28 cellular contexts compared by ENCODE assay signal in the genomic region with DNA sequence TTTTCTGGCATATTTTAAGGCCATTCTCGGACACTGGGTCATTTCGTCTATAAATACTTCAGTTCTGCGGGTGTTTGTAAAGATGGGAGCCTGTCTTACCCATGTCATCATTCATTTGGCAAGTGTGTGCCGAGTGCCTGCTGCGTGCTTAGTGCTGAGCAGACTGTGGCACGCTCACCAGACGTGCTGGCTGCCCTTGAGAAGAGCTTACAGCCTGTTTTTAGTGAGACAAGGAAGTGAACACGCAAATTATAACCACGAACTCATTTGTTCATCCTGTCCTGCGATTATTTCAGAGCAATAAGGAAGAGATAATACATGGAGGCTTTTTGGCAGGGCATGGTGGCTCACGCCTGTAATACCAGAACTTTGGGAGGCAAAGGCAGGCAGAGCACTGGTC. TPM values are rescaled to one million over a fixed set of nuclear protein-coding genes. Genes with fewer than 3 reads are reported as not detected.
DNase-seq lines count a peak whose midpoint lies in the region; ATAC-seq, FAIRE-seq and TF ChIP-seq lines count a peak whose summit lies in the region.
"Had no signal": no experiment of that assay in that cellular context is flagged by ENCODE, and none has a peak within 500 bp of the region (broad histone marks: within the 10 kb centered on the region; RNA-seq: fewer than 3 reads in every experiment).

No MANE protein-coding gene starts in this region.

- POLR2A ChIA-PET in activated CD4-positive, alpha-beta memory T cell treated with anti-CD3 and anti-CD28 coated beads, Interleukin-2, amount 10 ng/mL, durations not matched to agents 7 days and 5 days (lab: Charles Lee), result no interaction called here

- H3K9me3 ChIP-seq in astrocyte (ENCODE audit: insufficient read depth, low read depth, low read length) (no peaks in the 10 kb centered on the region), muscle layer of duodenum (ENCODE audit: control insufficient read depth in 1 of 2, low read length in 2 of 2) (no peaks in the 10 kb centered on the region), vagina (no peaks in the 10 kb centered on the region)
- H3K9me3 ChIP-seq: BE2C, colonic mucosa, Peyer's patch, testis had no signal

- no peak overlapping the region for H3K4me2 ChIP-seq in astrocyte (ENCODE audit: low read length)

- FAIRE-seq in astrocyte (lab: Jason Lieb, UNC), result no peak
- FAIRE-seq: H1, HepG2 had no signal

- TF ChIP-seq CTCF in astrocyte (IDR thresholded peaks at IDR 0.05; ENCODE audit: insufficient read depth, low read depth, low read length) (no peak), vagina (IDR thresholded peaks at IDR 0.05) (no peak), GM20000 (IDR thresholded peaks at IDR 0.05; ENCODE audit: extremely low read depth, missing control alignments) (no peak)

- no peak overlapping the region for H3K27ac ChIP-seq in astrocyte (ENCODE audit: low read depth, low read length)
- H3K27ac ChIP-seq in muscle layer of duodenum (ENCODE audit: low read length), result peak overlapping the region; percentile 65
- H3K27ac ChIP-seq in vagina, result no peak overlapping the region
- H3K27ac ChIP-seq: colonic mucosa, HL-60, parathyroid adenoma, testis had no signal

- H3K9me3 Mint-ChIP-seq in activated T-cell treated with anti-CD3 and anti-CD28 coated beads, Interleukin-2, amount 50 U/mL, for 72 hours, result no peaks in the 10 kb centered on the region
- no peaks in the 10 kb centered on the region for H3K9me3 Mint-ChIP-seq in activated T-cell treated with anti-CD3 and anti-CD28 coated beads, Interleukin-2, amount 50 U/mL, for 24 hours
- no peaks in the 10 kb centered on the region for H3K9me3 Mint-ChIP-seq in astrocyte (ENCODE audit: unreplicated experiment)
- no peaks in the 10 kb centered on the region for H3K9me3 Mint-ChIP-seq in activated CD4-positive, alpha-beta memory T cell treated with anti-CD3 and anti-CD28 coated beads, Interleukin-2, amount 10 ng/mL, durations not matched to agents 7 days and 5 days
- H3K9me3 Mint-ChIP-seq: brain, natural killer cell, T-cell had no signal

- H3K27ac Mint-ChIP-seq in activated T-cell treated with anti-CD3 and anti-CD28 coated beads, Interleukin-2, amount 50 U/mL, for 72 hours, result peak overlapping the region; percentile 7
- H3K27ac Mint-ChIP-seq in activated T-cell treated with anti-CD3 and anti-CD28 coated beads, Interleukin-2, amount 50 U/mL, for 24 hours, result no peak overlapping the region
- H3K27ac Mint-ChIP-seq in astrocyte (ENCODE audit: unreplicated experiment), result no peak overlapping the region
- H3K27ac Mint-ChIP-seq in activated CD4-positive, alpha-beta memory T cell treated with anti-CD3 and anti-CD28 coated beads, Interleukin-2, amount 10 ng/mL, durations not matched to agents 7 days and 5 days, result no peak overlapping the region
- H3K27ac Mint-ChIP-seq: natural killer cell, T-cell had no signal

- ATAC-seq in activated T-cell treated with anti-CD3 and anti-CD28 coated beads, Interleukin-2, amount 50 U/mL, for 72 hours (replicated peaks in 1 of 2), result no peak
- no peak for ATAC-seq in HG02840 (IDR thresholded peaks at IDR 0.05; ENCODE audit: low FRiP score, unreplicated experiment)
- ATAC-seq: HepG2, natural killer cell, sciatic nerve, T-cell had no signal

- CTCF ChIA-PET in activated CD4-positive, alpha-beta memory T cell treated with anti-CD3 and anti-CD28 coated beads, Interleukin-2, amount 10 ng/mL, durations not matched to agents 7 days and 5 days (lab: Charles Lee), result no interaction called here

- no peak for DNase-seq in activated T-cell treated with anti-CD3 and anti-CD28 coated beads, Interleukin-2, amount 50 U/mL, for 72 hours
- DNase-seq in activated T-cell treated with anti-CD3 and anti-CD28 coated beads, Interleukin-2, amount 50 U/mL, for 24 hours, result no peak
- DNase-seq in astrocyte (ENCODE audit: low read depth), result no peak
- no peak for DNase-seq in vagina (ENCODE audit: extremely low spot score in 2 of 2)
- no peak for DNase-seq in activated CD4-positive, alpha-beta memory T cell treated with anti-CD3 and anti-CD28 coated beads, Interleukin-2, amount 10 ng/mL, durations not matched to agents 7 days and 5 days
- DNase-seq in GM20000 (ENCODE audit: low spot score), result no peak
- DNase-seq: activated CD8-positive, alpha-beta memory T cell treated with anti-CD3 and anti-CD28 coated beads, Interleukin-2, amount 50 U/mL, for 4 hours; BE2C; colonic mucosa; COR-L47; DND-41; mesenchymal stem cell; natural killer cell; NCI-H1436; NCI-H2107; NCI-H510A treated with DMSO at 0.1 percent for 48 hours; NK-92 treated with Interleukin-12 subunit alpha and Interleukin-12 subunit beta, amount 100 ng/mL, for 24 hours; Peyer's patch; T-cell; testis had no signal

- H3K36me3 Mint-ChIP-seq in activated T-cell treated with anti-CD3 and anti-CD28 coated beads, Interleukin-2, amount 50 U/mL, for 72 hours (ENCODE audit: insufficient read depth in 2 of 2), result peaks cover 19 to 25% of the 10 kb centered on the region in 2 donors
- H3K36me3 Mint-ChIP-seq in activated T-cell treated with anti-CD3 and anti-CD28 coated beads, Interleukin-2, amount 50 U/mL, for 24 hours (ENCODE audit: low read depth), result peaks cover 74% of the 10 kb centered on the region
- H3K36me3 Mint-ChIP-seq in astrocyte (ENCODE audit: low read depth, unreplicated experiment), result peaks cover 20% of the 10 kb centered on the region
- H3K36me3 Mint-ChIP-seq in activated CD4-positive, alpha-beta memory T cell treated with anti-CD3 and anti-CD28 coated beads, Interleukin-2, amount 10 ng/mL, durations not matched to agents 7 days and 5 days (ENCODE audit: low read depth), result peaks cover 56% of the 10 kb centered on the region

- H2AFZ ChIP-seq in astrocyte (ENCODE audit: low read depth, low read length), result no peak overlapping the region
- H2AFZ ChIP-seq: parathyroid adenoma had no signal

- no peaks in the 10 kb centered on the region for H3K79me2 ChIP-seq in astrocyte (ENCODE audit: insufficient read depth, low read length)
- H3K79me2 ChIP-seq: parathyroid adenoma had no signal

- H3K4me3 ChIP-seq in astrocyte (ENCODE audit: insufficient read depth, low read depth, low read length), result no peak overlapping the region
- H3K4me3 ChIP-seq in muscle layer of duodenum (ENCODE audit: low read depth in 1 of 2, low read length in 2 of 2), result no peak overlapping the region
- H3K4me3 ChIP-seq in vagina, result no peak overlapping the region
- H3K4me3 ChIP-seq: colonic mucosa, Peyer's patch, testis had no signal

- H3K36me3 ChIP-seq in astrocyte (ENCODE audit: insufficient read depth, low read length), result peaks cover 5% of the 10 kb centered on the region
- H3K36me3 ChIP-seq in muscle layer of duodenum (ENCODE audit: control insufficient read depth in 1 of 2, insufficient read depth in 2 of 2, low read length in 2 of 2), result peaks cover 12 to 22% of the 10 kb centered on the region in 2 donors
- H3K36me3 ChIP-seq in vagina, result peaks cover 0 to 19% of the 10 kb centered on the region in 2 donors
- H3K36me3 ChIP-seq: BE2C, colonic mucosa had no signal

- H3K27me3 ChIP-seq in astrocyte (ENCODE audit: insufficient read depth, low read length) (no peaks in the 10 kb centered on the region), muscle layer of duodenum (ENCODE audit: low read depth, low read length) (no peaks in the 10 kb centered on the region), vagina (no peaks in the 10 kb centered on the region)
- H3K27me3 ChIP-seq: BE2C, colonic mucosa, Peyer's patch, testis had no signal

- H3K4me1 ChIP-seq in astrocyte (ENCODE audit: insufficient read depth, low read length) (no peaks in the 10 kb centered on the region), muscle layer of duodenum (ENCODE audit: control insufficient read depth in 1 of 2, insufficient read depth in 2 of 2, low read length in 2 of 2) (peaks cover 0 to 6% of the 10 kb centered on the region in 2 donors), vagina (no peaks in the 10 kb centered on the region)
- H3K4me1 ChIP-seq: BE2C, colonic mucosa, parathyroid adenoma, Peyer's patch, testis had no signal

- H3K4me1 Mint-ChIP-seq in activated T-cell treated with anti-CD3 and anti-CD28 coated beads, Interleukin-2, amount 50 U/mL, for 72 hours (ENCODE audit: low read depth), result no peaks in the 10 kb centered on the region
- no peaks in the 10 kb centered on the region for H3K4me1 Mint-ChIP-seq in activated T-cell treated with anti-CD3 and anti-CD28 coated beads, Interleukin-2, amount 50 U/mL, for 24 hours (ENCODE audit: low read depth)
- peaks cover 1% of the 10 kb centered on the region for H3K4me1 Mint-ChIP-seq in astrocyte (ENCODE audit: low read depth, unreplicated experiment)
- H3K4me1 Mint-ChIP-seq in activated CD4-positive, alpha-beta memory T cell treated with anti-CD3 and anti-CD28 coated beads, Interleukin-2, amount 10 ng/mL, durations not matched to agents 7 days and 5 days, result peaks cover 3% of the 10 kb centered on the region
- H3K4me1 Mint-ChIP-seq: T-cell had no signal

- no peak for TF ChIP-seq POLR2A in vagina (IDR thresholded peaks at IDR 0.05)

- H4K20me1 ChIP-seq in astrocyte (ENCODE audit: insufficient read depth, low read length), result no peaks in the 10 kb centered on the region

- intact Hi-C loops in vagina (cut with DNase I), result loop anchor here (5.0 kb wide), 1 partner anchor 58 kb away; no protein-coding TSS in a partner anchor

- H3K27me3 Mint-ChIP-seq in activated T-cell treated with anti-CD3 and anti-CD28 coated beads, Interleukin-2, amount 50 U/mL, for 72 hours (ENCODE audit: low read depth), result no peaks in the 10 kb centered on the region
- no peaks in the 10 kb centered on the region for H3K27me3 Mint-ChIP-seq in activated T-cell treated with anti-CD3 and anti-CD28 coated beads, Interleukin-2, amount 50 U/mL, for 24 hours
- no peaks in the 10 kb centered on the region for H3K27me3 Mint-ChIP-seq in astrocyte (ENCODE audit: low read depth, unreplicated experiment)
- no peaks in the 10 kb centered on the region for H3K27me3 Mint-ChIP-seq in activated CD4-positive, alpha-beta memory T cell treated with anti-CD3 and anti-CD28 coated beads, Interleukin-2, amount 10 ng/mL, durations not matched to agents 7 days and 5 days
- H3K27me3 Mint-ChIP-seq: brain, T-cell had no signal

- no peak overlapping the region for H3K4me3 Mint-ChIP-seq in activated T-cell treated with anti-CD3 and anti-CD28 coated beads, Interleukin-2, amount 50 U/mL, for 72 hours
- H3K4me3 Mint-ChIP-seq in activated T-cell treated with anti-CD3 and anti-CD28 coated beads, Interleukin-2, amount 50 U/mL, for 24 hours, result no peak overlapping the region
- H3K4me3 Mint-ChIP-seq in astrocyte (ENCODE audit: unreplicated experiment), result peak overlapping the region; percentile 16
- H3K4me3 Mint-ChIP-seq in activated CD4-positive, alpha-beta memory T cell treated with anti-CD3 and anti-CD28 coated beads, Interleukin-2, amount 10 ng/mL, durations not matched to agents 7 days and 5 days, result no peak overlapping the region
- H3K4me3 Mint-ChIP-seq: natural killer cell, T-cell had no signal

- H3K9ac ChIP-seq in astrocyte (ENCODE audit: low read length), result no peak overlapping the region
- H3K9ac ChIP-seq: parathyroid adenoma had no signal

RNA-seq across cellular contexts. Expression of a gene that starts 10.3 kb away (rescaled TPM):
- 1 to 10 TPM; 1.9 to 2.8 TPM for total RNA-seq in activated T-cell treated with anti-CD3 and anti-CD28 coated beads, Interleukin-2, amount 50 U/mL, for 72 hours
- 7.3 and 9.5 TPM in 2 replicates for total RNA-seq in astrocyte
- 48.1 TPM for total RNA-seq in vagina
- total RNA-seq in activated CD4-positive, alpha-beta memory T cell treated with anti-CD3 and anti-CD28 coated beads, Interleukin-2, amount 10 ng/mL, durations not matched to agents 7 days and 5 days, result 1 to 10 TPM; 2.1 to 3.0 TPM
